9 cellular contexts compared by ENCODE assay signal in the genomic region with DNA sequence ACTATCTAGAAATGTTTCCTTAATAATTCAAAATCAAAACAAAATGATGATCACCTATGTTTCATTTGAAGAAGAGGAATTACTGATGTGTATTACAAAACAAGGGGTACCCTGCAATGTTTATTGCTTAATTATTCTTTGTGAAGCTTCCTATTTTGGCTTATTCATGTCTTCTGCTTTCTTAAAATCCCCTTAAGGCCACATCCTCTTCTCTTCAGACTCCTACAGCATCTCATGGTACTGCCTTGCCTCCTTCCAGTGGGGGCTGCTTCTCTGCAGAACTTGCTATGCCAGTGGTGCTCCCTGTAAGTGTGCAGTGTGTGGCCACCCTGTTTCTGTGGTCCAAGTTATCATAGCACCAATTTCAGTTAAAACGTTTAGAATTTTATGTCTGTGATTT. TPM values are rescaled to one million over a fixed set of nuclear protein-coding genes. Genes with fewer than 3 reads are reported as not detected.
A peak's percentile ranks its signal among the peaks of the same experiment; 100 is the strongest.
DNase-seq lines count a peak whose midpoint lies in the region; ATAC-seq and TF ChIP-seq lines count a peak whose summit lies in the region.
"Had no signal": no experiment of that assay in that cellular context is flagged by ENCODE, and none has a peak within 500 bp of the region (broad histone marks: within the 10 kb centered on the region; RNA-seq: fewer than 3 reads in every experiment).

No MANE protein-coding gene starts in this region.

- H3K9me3 ChIP-seq in RWPE2 (ENCODE audit: severe bottlenecking), result no peaks in the 10 kb centered on the region
- no peaks in the 10 kb centered on the region for H3K9me3 ChIP-seq in ascending aorta
- H3K9me3 ChIP-seq in prostate gland, result no peaks in the 10 kb centered on the region

- H3K27me3 ChIP-seq in RWPE2 (ENCODE audit: insufficient read depth, poor library complexity, severe bottlenecking) (no peaks in the 10 kb centered on the region), ascending aorta (no peaks in the 10 kb centered on the region), prostate gland (replicated peaks; ENCODE audit: insufficient read depth) (no peaks in the 10 kb centered on the region)

- H3K36me3 ChIP-seq in RWPE2 (ENCODE audit: low read depth) (no peaks in the 10 kb centered on the region), ascending aorta (no peaks in the 10 kb centered on the region), prostate gland (no peaks in the 10 kb centered on the region)

- H3K27ac ChIP-seq in RWPE2 (ENCODE audit: poor library complexity, severe bottlenecking) (peak overlapping the region; percentile 45), ascending aorta (no peak overlapping the region), prostate gland (no peak overlapping the region)
- H3K27ac ChIP-seq: 22Rv1 had no signal

- H3K4me1 ChIP-seq in RWPE2 (ENCODE audit: insufficient read depth, poor library complexity, severe bottlenecking) (peaks cover 14% of the 10 kb centered on the region), ascending aorta (peaks cover 0 to 7% of the 10 kb centered on the region in 2 donors), prostate gland (replicated peaks) (no peaks in the 10 kb centered on the region)

- ATAC-seq in HG02884 (IDR thresholded peaks at IDR 0.05; ENCODE audit: unreplicated experiment) (peak; percentile 46), RWPE2 (ENCODE audit: low read depth) (no peak)

- H3K4me3 ChIP-seq in RWPE2 (ENCODE audit: severe bottlenecking) (no peak overlapping the region), ascending aorta (no peak overlapping the region), prostate gland (no peak overlapping the region)

- 7% methylated on average over 1 of the region's 1 CpG for WGBS in prostate gland

- DNase-seq in NK-92 treated with Interleukin-12 subunit alpha and Interleukin-12 subunit beta, amount 100 ng/mL, for 24 hours (lab: John Stamatoyannopoulos, UW), result peak; percentile 6
- no peak for DNase-seq in NK-92 (lab: John Stamatoyannopoulos, UW; ENCODE audit: unreplicated experiment)
- DNase-seq in RWPE2 (ENCODE audit: low spot score), result no peak
- peak; percentile 21 for DNase-seq in pons (ENCODE audit: low spot score)
- DNase-seq in GM19238 (ENCODE audit: insufficient read length, low spot score), result no peak
- no peak for DNase-seq in ascending aorta (ENCODE audit: low spot score in 2 of 2)
- no peak for DNase-seq in prostate gland (ENCODE audit: low spot score)

- no peak for TF ChIP-seq CTCF in RWPE2 (IDR thresholded peaks at IDR 0.05; ENCODE audit: poor library complexity, severe bottlenecking)
- no peak for TF ChIP-seq CTCF in ascending aorta (IDR thresholded peaks at IDR 0.05)
- no peak for TF ChIP-seq CTCF in prostate gland (IDR thresholded peaks at IDR 0.05)

- TF ChIP-seq POLR2A in prostate gland (IDR thresholded peaks at IDR 0.05), result no peak

- intact Hi-C loops in ascending aorta (cut with DNase I), result no loop called here
- intact Hi-C loops in prostate gland (cut with DNase I), result no loop called here

RNA-seq across cellular contexts. Expression of a gene that starts 35.0 kb away (rescaled TPM):
- 9.2 TPM for total RNA-seq in ascending aorta
- 10 to 100 TPM; 16.5 to 21.4 TPM for total RNA-seq in prostate gland

RNA-seq across cellular contexts. Expression of a gene that starts 42.2 kb away (rescaled TPM):
- total RNA-seq in ascending aorta (77.9 TPM), prostate gland (10 to 100 TPM in 1 of 2 donors, 1 to 10 TPM in 1; 6.3 to 11.7 TPM)

Comparison
In these comparisons a context has a peak if more than half of its experiments do, and no peak if none do; other contexts are left out.
1. DNase-seq: peak in NK-92 treated with Interleukin-12 subunit alpha and Interleukin-12 subunit beta, amount 100 ng/mL, for 24 hours (single experiment) and pons (single experiment); none in NK-92 (single experiment), RWPE2 (single experiment), GM19238 (single experiment), ascending aorta (0 of 2) and prostate gland (single experiment).